ENCODE assay signal across 9 cellular contexts in the genomic region with DNA sequence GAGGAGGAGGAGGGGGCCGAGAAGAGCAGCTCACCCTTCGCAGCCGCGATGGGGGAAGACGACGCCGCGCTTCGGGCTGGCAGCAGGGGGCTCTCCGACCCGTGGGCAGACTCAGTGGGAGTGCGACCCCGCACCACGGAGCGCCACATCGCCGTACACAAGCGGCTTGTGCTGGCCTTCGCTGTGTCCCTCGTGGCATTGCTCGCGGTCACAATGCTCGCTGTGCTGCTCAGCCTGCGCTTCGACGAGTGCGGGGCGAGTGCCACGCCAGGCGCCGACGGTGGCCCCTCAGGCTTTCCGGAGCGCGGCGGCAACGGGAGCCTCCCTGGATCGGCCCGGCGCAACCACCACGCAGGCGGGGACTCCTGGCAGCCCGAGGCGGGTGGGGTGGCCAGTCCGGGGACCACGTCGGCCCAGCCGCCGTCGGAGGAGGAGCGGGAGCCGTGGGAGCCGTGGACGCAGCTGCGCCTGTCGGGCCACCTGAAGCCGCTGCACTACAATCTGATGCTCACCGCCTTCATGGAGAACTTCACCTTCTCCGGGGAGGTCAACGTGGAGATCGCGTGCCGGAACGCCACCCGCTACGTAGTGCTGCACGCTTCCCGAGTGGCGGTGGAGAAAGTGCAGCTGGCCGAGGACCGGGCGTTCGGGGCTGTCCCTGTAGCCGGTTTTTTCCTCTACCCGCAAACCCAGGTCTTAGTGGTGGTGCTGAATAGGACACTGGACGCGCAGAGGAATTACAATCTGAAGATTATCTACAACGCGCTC. TPM values are rescaled to one million over a fixed set of nuclear protein-coding genes. Genes with fewer than 3 reads are reported as not detected.
DNase-seq lines count a peak whose midpoint lies in the region; ATAC-seq and TF ChIP-seq lines count a peak whose summit lies in the region.
"Had no signal": no experiment of that assay in that cellular context is flagged by ENCODE, and none has a peak within 500 bp of the region (broad histone marks: within the 10 kb centered on the region; RNA-seq: fewer than 3 reads in every experiment).

No MANE protein-coding gene starts in this region.

- DNase-seq in NCI-H1417 (lab: John Stamatoyannopoulos, UW) (peak; percentile 29 to 78 (median 71)), NCI-H1417 treated with DMSO at 0.1 percent for 48 hours (lab: John Stamatoyannopoulos, UW) (no peak), caudate nucleus (lab: John Stamatoyannopoulos, UW) (peak in 4 of 61 donors; percentile 13 to 49 (median 14)), left kidney (ENCODE audit: low read depth, low spot score) (peak; percentile 69), thoracic aorta (ENCODE audit: low spot score) (no peak), ureter (ENCODE audit: low spot score) (no peak)
- DNase-seq in effector CD4-positive, alpha-beta T cell, result no peak

- no peaks in the 10 kb centered on the region for H3K27me3 ChIP-seq in thoracic aorta (replicated peaks; ENCODE audit: insufficient read depth)

- H3K36me3 ChIP-seq in thoracic aorta, result no peaks in the 10 kb centered on the region
- H3K36me3 ChIP-seq: BLaER1 treated with 17β-estradiol and CSF1 and Interleukin-3, amounts not matched to agents 10 nM and 100 nM had no signal

- H3K4me3 ChIP-seq in thoracic aorta, result peak overlapping the region; percentile 82

- peaks cover 0 to 18% of the 10 kb centered on the region in 2 donors for H3K4me1 ChIP-seq in thoracic aorta (ENCODE audit: control insufficient read depth in 1 of 2, low read depth in 2 of 2)

- peak overlapping the region; percentile 26 for H3K27ac ChIP-seq in caudate nucleus (ENCODE audit: low read depth, low read length)
- peak overlapping the region; percentile 76 to 83 for H3K27ac ChIP-seq in thoracic aorta
- H3K27ac ChIP-seq: BLaER1 treated with 17β-estradiol and CSF1 and Interleukin-3, amounts not matched to agents 10 nM and 100 nM had no signal

- no peak for ATAC-seq in thoracic aorta (ENCODE audit: insufficient number of reproducible peaks, low FRiP score, low read depth)
- ATAC-seq in GM21367 (IDR thresholded peaks at IDR 0.05; ENCODE audit: unreplicated experiment), result no peak

- no peak for TF ChIP-seq CTCF in thoracic aorta (IDR thresholded peaks at IDR 0.05)

- no peaks in the 10 kb centered on the region for H3K9me3 ChIP-seq in thoracic aorta

RNA-seq across cellular contexts. Expression of a gene that starts 0.7 kb away (rescaled TPM):
- 1 to 10 TPM; 3.5 to 3.7 TPM for total RNA-seq in thoracic aorta
- 12.1 TPM for total RNA-seq in ureter

Comparison
In these comparisons a context has a peak if more than half of its experiments do, and no peak if none do; other contexts are left out.
1. DNase-seq: peak in NCI-H1417 (3 of 3) and left kidney (single experiment); none in NCI-H1417 treated with DMSO at 0.1 percent for 48 hours (single experiment), thoracic aorta (single experiment), effector CD4-positive, alpha-beta T cell (single experiment) and ureter (single experiment).